16 cellular contexts compared by ENCODE assay signal in the genomic region with DNA sequence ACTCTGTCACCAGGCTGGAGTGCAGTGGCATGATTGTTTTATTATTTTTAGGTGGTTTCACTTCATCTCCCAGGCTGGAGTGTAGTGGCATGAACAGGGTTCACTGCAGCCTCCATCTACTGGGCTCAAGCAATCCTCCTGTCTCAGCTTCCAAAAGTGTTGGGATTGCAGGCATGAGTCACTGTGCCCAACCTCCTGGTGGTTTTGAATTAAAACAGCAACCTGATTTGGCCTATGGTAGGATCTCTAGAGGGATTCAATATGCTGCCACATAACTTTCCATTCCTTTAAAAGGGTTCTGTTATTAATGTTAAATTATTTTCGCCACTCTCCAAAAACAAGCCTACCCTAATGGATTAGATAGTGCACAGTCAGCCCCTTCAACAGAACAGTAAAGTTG. TPM values are rescaled to one million over a fixed set of nuclear protein-coding genes. Genes with fewer than 3 reads are reported as not detected.
DNase-seq lines count a peak whose midpoint lies in the region; ATAC-seq and TF ChIP-seq lines count a peak whose summit lies in the region.
"Had no signal": no experiment of that assay in that cellular context is flagged by ENCODE, and none has a peak within 500 bp of the region (broad histone marks: within the 10 kb centered on the region; RNA-seq: fewer than 3 reads in every experiment).

No MANE protein-coding gene starts in this region.

- no peaks in the 10 kb centered on the region for H3K27me3 ChIP-seq in AG04450 (ENCODE audit: control insufficient read depth, insufficient read depth, low read length)
- no peaks in the 10 kb centered on the region for H3K27me3 ChIP-seq in foreskin keratinocyte
- no peaks in the 10 kb centered on the region for H3K27me3 ChIP-seq in aorta (ENCODE audit: control insufficient read depth in 1 of 2, insufficient read depth in 2 of 2, low read length in 1 of 2)

- H3K4me3 ChIP-seq in AG04450 (ENCODE audit: low read depth, low read length) (no peak overlapping the region), astrocyte of the spinal cord (ENCODE audit: low read depth, low read length) (no peak overlapping the region), aorta (ENCODE audit: low read length in 2 of 2) (no peak overlapping the region)
- H3K4me3 ChIP-seq: GM12878, psoas muscle had no signal

- DNase-seq in AG04450 (ENCODE audit: low read depth, low spot score) (no peak), HT1080 (ENCODE audit: low read depth) (peak; percentile 58), astrocyte of the spinal cord (ENCODE audit: low read depth, low spot score) (peak; percentile 36), foreskin keratinocyte (peak; percentile 21 to 68), aorta (no peak)
- DNase-seq in activated CD4-positive, alpha-beta T cell treated with anti-CD3 and anti-CD28 coated beads, Interleukin-2, amount 50 U/mL, for 48 hours = no peak
- DNase-seq in activated CD4-positive, alpha-beta T cell treated with anti-CD3 and anti-CD28 coated beads, Interleukin-2, amount 50 U/mL, for 4 hours = no peak
- DNase-seq: activated naive CD4-positive, alpha-beta T cell treated with Interleukin-2 at 50 U/mL for 16 hours; DMS153; Karpas-422; NCI-H1930; NCI-H82; psoas muscle; SHP77 had no signal

- ATAC-seq in foreskin keratinocyte (peak; percentile 64), HG03521 (IDR thresholded peaks at IDR 0.05; ENCODE audit: unreplicated experiment) (no peak), aorta (ENCODE audit: low FRiP score) (no peak)
- ATAC-seq: GM12878, psoas muscle had no signal

- POLR2A ChIA-PET in AG04450 (lab: Yijun Ruan, JAX) = no interaction called here

- no peaks in the 10 kb centered on the region for H3K36me3 ChIP-seq in aorta (ENCODE audit: control insufficient read depth in 1 of 2, insufficient read depth in 2 of 2, low read length in 1 of 2)

- H3K4me1 ChIP-seq in foreskin keratinocyte (peaks cover 20% of the 10 kb centered on the region), aorta (ENCODE audit: control insufficient read depth in 1 of 2, insufficient read depth in 2 of 2, low read length in 2 of 2) (no peaks in the 10 kb centered on the region)
- H3K4me1 ChIP-seq: psoas muscle had no signal

- TF ChIP-seq CTCF in AG04450 (IDR thresholded peaks at IDR 0.05; ENCODE audit: low read depth, low read length) (peak; percentile 4; the same call in 1 of the 2 replicates), astrocyte of the spinal cord (IDR thresholded peaks at IDR 0.05; ENCODE audit: low read depth, low read length) (peak; percentile 3), foreskin keratinocyte (conservative IDR thresholded peaks at IDR 0.05) (peak; percentile 40)

- in situ Hi-C loops in astrocyte of the spinal cord (cut with HindIII; ENCODE audit: low sequenced_read_pairs) = no loop called here

- intact Hi-C loops in aorta (cut with DNase I) = no loop called here

- CTCF ChIA-PET in AG04450 (lab: Charles Lee) = no interaction called here

- H3K9me3 ChIP-seq in AG04450 (ENCODE audit: control insufficient read depth, insufficient read depth, low read length) = no peaks in the 10 kb centered on the region
- H3K9me3 ChIP-seq in aorta (ENCODE audit: control insufficient read depth, low read length) = no peaks in the 10 kb centered on the region
- H3K9me3 ChIP-seq: psoas muscle had no signal

- 85 to 87% methylated on average over 1 of the region's 1 CpG for WGBS in aorta, 2 donors

- H3K27ac ChIP-seq in AG04450 (ENCODE audit: low read depth, low read length) (no peak overlapping the region), foreskin keratinocyte (peak overlapping the region; percentile 80), aorta (ENCODE audit: low read depth in 1 of 2, low read length in 2 of 2) (no peak overlapping the region)
- H3K27ac ChIP-seq: psoas muscle had no signal

RNA-seq across cellular contexts. Expression of gene HSPA4, which starts 9.9 kb away (rescaled TPM):
- polyA plus RNA-seq in AG04450 (2011; rRNA removed) (63.8 and 96.9 TPM in 2 replicates), foreskin keratinocyte (137 and 173 TPM in 2 replicates), aorta (10 to 100 TPM; 51.3 to 54.0 TPM)
- 50.8 and 104 TPM in 2 replicates for polyA minus RNA-seq in AG04450 (2011; rRNA and poly(A)+ RNA removed)
- total RNA-seq in HT1080 (2014; rRNA removed; shearing (Covaris generic)) = 131 and 161 TPM in 2 replicates
- polyA plus RNA-seq in HT1080 (2015; cell fraction: cytosol; rRNA removed) = 104 and 120 TPM in 2 replicates
- 185 and 191 TPM in 2 replicates for polyA plus RNA-seq in HT1080 (2015; cell fraction: nucleus; rRNA removed)
- total RNA-seq in foreskin keratinocyte (134 and 163 TPM in 2 replicates), aorta (100 to 1,000 TPM in 1 of 2 donors, 10 to 100 TPM in 1; 56.1 to 135 TPM)

RNA-seq across cellular contexts. Expression of gene ZCCHC10, which starts 15.6 kb away (rescaled TPM):
- polyA plus RNA-seq in AG04450 (2011; rRNA removed) (27.7 and 28.8 TPM in 2 replicates), foreskin keratinocyte (21.9 and 24.0 TPM in 2 replicates), aorta (10 to 100 TPM; 11.3 to 40.8 TPM)
- polyA minus RNA-seq in AG04450 (2011; rRNA and poly(A)+ RNA removed) = 12.6 and 13.7 TPM in 2 replicates
- total RNA-seq in HT1080 (2014; rRNA removed; shearing (Covaris generic)) = 13.9 and 18.1 TPM in 2 replicates
- 17.8 and 23.9 TPM in 2 replicates for polyA plus RNA-seq in HT1080 (2015; cell fraction: cytosol; rRNA removed)
- polyA plus RNA-seq in HT1080 (2015; cell fraction: nucleus; rRNA removed) = 12.4 and 16.0 TPM in 2 replicates
- total RNA-seq in foreskin keratinocyte (29.7 and 31.9 TPM in 2 replicates), aorta (10 to 100 TPM; 17.3 to 31.4 TPM)

Comparison
In these comparisons a context has a peak if more than half of its experiments do, and no peak if none do; other contexts are left out.
1. DNase-seq: peak in HT1080 (single experiment), astrocyte of the spinal cord (single experiment) and foreskin keratinocyte (2 of 2); none in AG04450 (single experiment), activated CD4-positive, alpha-beta T cell treated with anti-CD3 and anti-CD28 coated beads, Interleukin-2, amount 50 U/mL, for 48 hours (0 of 2), aorta (0 of 2) and activated CD4-positive, alpha-beta T cell treated with anti-CD3 and anti-CD28 coated beads, Interleukin-2, amount 50 U/mL, for 4 hours (0 of 2).
2. Peak in every context shown above with its lines, with median percentiles within 50 percentile points of each other: CTCF ChIP-seq.